In the genomic region with DNA sequence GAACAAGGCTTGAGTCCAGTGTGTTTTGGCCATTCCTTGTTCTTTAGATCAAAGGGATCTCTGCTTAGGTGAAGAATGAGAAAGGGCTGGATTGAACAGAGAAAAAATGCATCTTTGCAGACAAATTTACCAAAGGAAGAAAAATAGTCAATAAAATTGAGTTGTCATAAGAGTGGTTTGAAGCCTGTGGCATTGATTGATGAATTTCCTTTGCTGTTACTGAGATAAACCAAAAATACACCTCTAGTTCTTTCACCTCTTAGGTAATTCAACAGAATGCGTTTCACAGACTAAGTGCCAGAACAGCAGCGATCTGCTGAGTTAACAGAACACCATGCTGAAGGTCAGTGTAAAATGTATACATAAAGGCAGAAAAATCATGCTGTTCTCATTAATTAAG, we compare ENCODE assay signal across 28 cellular contexts.
"Had no signal": no experiment of that assay in that cellular context is flagged by ENCODE, and none has a peak within 500 bp of the region (broad histone marks: within the 10 kb centered on the region; RNA-seq: fewer than 3 reads in every experiment).

No MANE protein-coding gene starts in this region.

- DNase-seq: activated B cell treated with CpG ODN at 0.5 μM for 24 hours; activated CD4-positive, alpha-beta memory T cell treated with anti-CD3 and anti-CD28 coated beads for 36 hours; activated CD4-positive, alpha-beta T cell treated with anti-CD3 and anti-CD28 coated beads for 4 hours; activated CD4-positive, alpha-beta T cell treated with anti-CD3 and anti-CD28 coated beads, Interleukin-2, amount 10 ng/mL, durations not matched to agents 24 days and 14 days; activated CD4-positive, alpha-beta T cell treated with anti-CD3 and anti-CD28 coated beads, Interleukin-2, amount 50 U/mL, for 1 hour; activated CD4-positive, alpha-beta T cell treated with anti-CD3 and anti-CD28 coated beads, Interleukin-2, amount 50 U/mL, for 4 hours; activated CD4-positive, CD25-positive, alpha-beta regulatory T cell treated with anti-CD3 and anti-CD28 coated beads, Interleukin-2, amount 50 U/mL, for 72 hours; activated CD8-positive, alpha-beta memory T cell treated with anti-CD3 and anti-CD28 coated beads, Interleukin-2, amount 50 U/mL, for 4 hours; activated CD8-positive, alpha-beta T cell treated with anti-CD3 and anti-CD28 coated beads for 36 hours; activated effector memory CD4-positive, alpha-beta T cell treated with anti-CD3 and anti-CD28 coated beads, Interleukin-2, amount 50 U/mL, for 16 hours; activated gamma-delta T cell treated with Interleukin-2 at 50 U/mL for 16 hours; activated naive CD4-positive, alpha-beta T cell; activated naive CD4-positive, alpha-beta T cell treated with anti-CD3 and anti-CD28 coated beads for 36 hours; activated naive CD4-positive, alpha-beta T cell treated with anti-CD3 and anti-CD28 coated beads, Interleukin-2, amount 50 U/mL, for 16 hours; activated naive CD8-positive, alpha-beta T cell treated with anti-CD3 and anti-CD28 coated beads for 36 hours; activated T-cell treated with anti-CD3 and anti-CD28 coated beads for 4 hours; activated T-cell treated with anti-CD3 and anti-CD28 coated beads, Interleukin-2, amount 50 U/mL, for 1 hour; activated T-cell treated with anti-CD3 and anti-CD28 coated beads, Interleukin-2, amount 50 U/mL, for 4 hours; activated T-cell treated with anti-CD3 and anti-CD28 coated beads, Interleukin-2, amount 50 U/mL, for 72 hours; adrenal gland; amniotic stem cell; aorta; body of pancreas; brain microvascular endothelial cell; caudate nucleus; T-helper 1 cell; T-helper 2 cell; T-helper 9 cell had no signal
